ENCODE assay signal across 10 cellular contexts in the genomic region with DNA sequence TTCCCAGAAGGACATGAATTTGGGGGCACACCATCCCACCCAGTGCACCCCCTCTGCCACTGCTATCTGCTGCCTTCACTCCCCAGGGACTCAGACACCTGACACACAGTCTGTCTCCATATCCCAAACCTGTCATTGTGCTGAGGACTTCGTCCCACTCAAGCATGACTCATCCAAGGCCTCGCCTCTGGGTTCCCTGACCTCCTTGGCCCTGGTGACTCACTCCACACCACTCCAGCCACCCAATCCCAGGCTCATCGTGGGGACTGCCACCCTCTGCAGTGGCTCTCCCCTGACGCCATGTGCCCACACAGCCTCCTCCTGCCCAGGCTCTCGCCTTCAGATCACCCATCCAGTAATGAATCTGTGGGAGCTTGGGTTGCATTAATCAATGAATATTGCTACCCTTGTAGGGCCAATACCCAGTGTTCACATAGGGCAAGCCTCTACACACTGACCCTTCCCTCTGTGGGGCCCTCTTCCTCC. TPM values are rescaled to one million over a fixed set of nuclear protein-coding genes. Genes with fewer than 3 reads are reported as not detected.
A peak's percentile ranks its signal among the peaks of the same experiment; 100 is the strongest.
DNase-seq lines count a peak whose midpoint lies in the region; ATAC-seq and TF ChIP-seq lines count a peak whose summit lies in the region.
"Had no signal": no experiment of that assay in that cellular context is flagged by ENCODE, and none has a peak within 500 bp of the region (broad histone marks: within the 10 kb centered on the region; RNA-seq: fewer than 3 reads in every experiment).

No MANE protein-coding gene starts in this region.

- DNase-seq in left cardiac atrium (peak; percentile 47), Right ventricle myocardium inferior (ENCODE audit: missing footprints) (no peak), SW480 (ENCODE audit: low spot score) (peak; percentile 82), iris pigment epithelial cell (ENCODE audit: low read depth) (peak; percentile 57), ureter (ENCODE audit: low spot score) (peak; percentile 41), NCI-H2081 (lab: John Stamatoyannopoulos, UW) (no peak), mesothelial cell of epicardium (ENCODE audit: low spot score in 2 of 2, unreplicated experiment in 2 of 2) (no peak), NCI-H524 treated with DMSO at 0.1 percent for 48 hours (lab: John Stamatoyannopoulos, UW) (no peak)
- DNase-seq: DMS 273 treated with DMSO at 0.1 percent for 48 hours, NCI-H2107 had no signal

- no peak for TF ChIP-seq CTCF in mesothelial cell of epicardium (IDR thresholded peaks at IDR 0.05; ENCODE audit: unreplicated experiment)

- ATAC-seq in left cardiac atrium (peak in 1 of 2 donors; percentile 87), Right ventricle myocardium inferior (no peak)

- H3K27me3 Mint-ChIP-seq in mesothelial cell of epicardium (ENCODE audit: low read depth), result no peaks in the 10 kb centered on the region

- no peak overlapping the region for H3K4me3 Mint-ChIP-seq in mesothelial cell of epicardium

- intact Hi-C loops in left cardiac atrium (cut with DNase I) (no loop called here), Right ventricle myocardium inferior (cut with DNase I) (no loop called here)

- no peak overlapping the region for H3K27ac Mint-ChIP-seq in mesothelial cell of epicardium

- H3K36me3 Mint-ChIP-seq in mesothelial cell of epicardium, result no peaks in the 10 kb centered on the region

- H3K4me1 Mint-ChIP-seq in mesothelial cell of epicardium, result no peaks in the 10 kb centered on the region

- H3K9me3 Mint-ChIP-seq in mesothelial cell of epicardium, result peaks cover 10% of the 10 kb centered on the region

RNA-seq across cellular contexts. Expression of a gene that starts 6.6 kb away (rescaled TPM):
- total RNA-seq in left cardiac atrium, result 10 to 100 TPM; 37.3 to 42.3 TPM
- 9.4 TPM for total RNA-seq in Right ventricle myocardium inferior
- 41.6 TPM for total RNA-seq in ureter
- total RNA-seq in mesothelial cell of epicardium, result 38.2 to 44.3 TPM (median 39.1 TPM) in 3 replicates

Comparison
In these comparisons a context has a peak if more than half of its experiments do, and no peak if none do; other contexts are left out.
1. DNase-seq: peak in left cardiac atrium (single experiment), SW480 (single experiment), iris pigment epithelial cell (single experiment) and ureter (single experiment); none in Right ventricle myocardium inferior (single experiment), NCI-H2081 (0 of 2), mesothelial cell of epicardium (0 of 2) and NCI-H524 treated with DMSO at 0.1 percent for 48 hours (single experiment).